37 cellular contexts compared by ENCODE assay signal in genomic region chr17:50445730-50446305, GRCh38. TPM values are rescaled to one million over a fixed set of nuclear protein-coding genes. Genes with fewer than 3 reads are reported as not detected.
"Had no signal": no experiment of that assay in that cellular context is flagged by ENCODE, and none has a peak within 500 bp of the region (broad histone marks: within the 10 kb centered on the region; RNA-seq: fewer than 3 reads in every experiment).

No MANE protein-coding gene starts in this region.

- H3K4me1 Mint-ChIP-seq: activated CD4-positive, alpha-beta T cell treated with anti-CD3 and anti-CD28 coated beads, Interleukin-2, amount 10 ng/mL, durations not matched to agents 24 days and 14 days; activated naive CD4-positive, alpha-beta T cell treated with anti-CD3 and anti-CD28 coated beads, Interleukin-2, amount 10 ng/mL, durations not matched to agents 7 days and 5 days; activated naive CD8-positive, alpha-beta T cell treated with anti-CD3 and anti-CD28 coated beads, Interleukin-2, amount 10 ng/mL, durations not matched to agents 7 days and 5 days had no signal

- H3K4me2 ChIP-seq: smooth muscle cell had no signal

- H3K36me3 Mint-ChIP-seq: activated CD4-positive, alpha-beta memory T cell treated with anti-CD3 and anti-CD28 coated beads for 36 hours; activated naive CD4-positive, alpha-beta T cell treated with anti-CD3 and anti-CD28 coated beads, Interleukin-2, amount 10 ng/mL, durations not matched to agents 7 days and 5 days; naive B cell had no signal

- H3K4me3 Mint-ChIP-seq: activated CD4-positive, alpha-beta memory T cell treated with anti-CD3 and anti-CD28 coated beads for 36 hours; activated CD4-positive, alpha-beta T cell treated with anti-CD3 and anti-CD28 coated beads, Interleukin-2, amount 10 ng/mL, durations not matched to agents 24 days and 14 days; activated naive CD4-positive, alpha-beta T cell treated with anti-CD3 and anti-CD28 coated beads, Interleukin-2, amount 10 ng/mL, durations not matched to agents 7 days and 5 days; activated naive CD8-positive, alpha-beta T cell treated with anti-CD3 and anti-CD28 coated beads, Interleukin-2, amount 10 ng/mL, durations not matched to agents 7 days and 5 days; effector memory CD8-positive, alpha-beta T cell; mesothelial cell of epicardium; naive B cell; stimulated activated memory B cell treated with anti-CD40 and anti-IgM and Interleukin-4, amounts not matched to agents 10 μg/mL and 1 μg/mL and 100 μg/mL, for 72 hours; T-helper 1 cell treated with Interleukin-12 subunit alpha and Interleukin-12 subunit beta and Interleukin-4 antibody, amounts not matched to agents 30 μg/mL and 1 μg/mL, for 36 hours had no signal

- H3K4me1 ChIP-seq: uterus had no signal

- H3K4me3 ChIP-seq: right atrium auricular region, smooth muscle cell, suprapubic skin, tibial artery, uterus had no signal

- H2AFZ ChIP-seq: parathyroid adenoma had no signal

- H3K9me3 ChIP-seq: right atrium auricular region, suprapubic skin, tibial artery, uterus had no signal

- H3K27me3 ChIP-seq: brain microvascular endothelial cell, right atrium auricular region, suprapubic skin, tibial artery, uterus had no signal

- H3K9me3 Mint-ChIP-seq: activated CD4-positive, alpha-beta memory T cell treated with anti-CD3 and anti-CD28 coated beads for 36 hours; activated CD4-positive, alpha-beta T cell treated with anti-CD3 and anti-CD28 coated beads, Interleukin-2, amount 10 ng/mL, durations not matched to agents 24 days and 14 days; activated naive CD4-positive, alpha-beta T cell treated with anti-CD3 and anti-CD28 coated beads, Interleukin-2, amount 10 ng/mL, durations not matched to agents 7 days and 5 days; activated naive CD8-positive, alpha-beta T cell treated with anti-CD3 and anti-CD28 coated beads, Interleukin-2, amount 10 ng/mL, durations not matched to agents 7 days and 5 days; effector memory CD8-positive, alpha-beta T cell; mesothelial cell of epicardium; stimulated activated memory B cell treated with anti-CD40 and anti-IgM and Interleukin-4, amounts not matched to agents 10 μg/mL and 1 μg/mL and 100 μg/mL, for 72 hours; T-helper 1 cell treated with Interleukin-12 subunit alpha and Interleukin-12 subunit beta and Interleukin-4 antibody, amounts not matched to agents 30 μg/mL and 1 μg/mL, for 36 hours had no signal

- H3K27me3 Mint-ChIP-seq: activated CD4-positive, alpha-beta memory T cell treated with anti-CD3 and anti-CD28 coated beads for 36 hours; activated CD4-positive, alpha-beta T cell treated with anti-CD3 and anti-CD28 coated beads, Interleukin-2, amount 10 ng/mL, durations not matched to agents 24 days and 14 days; activated naive CD4-positive, alpha-beta T cell treated with anti-CD3 and anti-CD28 coated beads, Interleukin-2, amount 10 ng/mL, durations not matched to agents 7 days and 5 days; activated naive CD8-positive, alpha-beta T cell treated with anti-CD3 and anti-CD28 coated beads, Interleukin-2, amount 10 ng/mL, durations not matched to agents 7 days and 5 days; effector memory CD8-positive, alpha-beta T cell; naive B cell; stimulated activated memory B cell treated with anti-CD40 and anti-IgM and Interleukin-4, amounts not matched to agents 10 μg/mL and 1 μg/mL and 100 μg/mL, for 72 hours had no signal

- H3K36me3 ChIP-seq: brain microvascular endothelial cell, right atrium auricular region, suprapubic skin, uterus had no signal

- H3K27ac ChIP-seq: brain microvascular endothelial cell, parathyroid adenoma, right atrium auricular region, suprapubic skin, tibial artery, uterus, VCaP had no signal

- DNase-seq: activated CD4-positive, alpha-beta memory T cell treated with anti-CD3 and anti-CD28 coated beads for 36 hours; activated CD4-positive, alpha-beta T cell treated with anti-CD3 and anti-CD28 coated beads, Interleukin-2, amount 10 ng/mL, durations not matched to agents 24 days and 14 days; activated CD8-positive, alpha-beta memory T cell treated with anti-CD3 and anti-CD28 coated beads, Interleukin-2, amount 50 U/mL, for 4 hours; activated gamma-delta T cell; activated naive CD4-positive, alpha-beta T cell treated with anti-CD3 and anti-CD28 coated beads, Interleukin-2, amount 10 ng/mL, durations not matched to agents 7 days and 5 days; activated naive CD8-positive, alpha-beta T cell treated with anti-CD3 and anti-CD28 coated beads, Interleukin-2, amount 10 ng/mL, durations not matched to agents 7 days and 5 days; activated T-cell treated with anti-CD3 and anti-CD28 coated beads, Interleukin-2, amount 50 U/mL, for 1 hour; amniotic stem cell; brain microvascular endothelial cell; caudate nucleus; cortex of kidney; effector memory CD8-positive, alpha-beta T cell; erythroblast; glutamatergic neuron; islet precursor cell; left ventricle myocardium superior; naive B cell; occipital lobe; stimulated activated CD4-positive, alpha-beta T cell treated with anti-CD3 and anti-CD28 coated beads, Interleukin-1b, Interleukin-23, amount 100 ng/mL, for 48 hours; stimulated activated CD4-positive, alpha-beta T cell treated with anti-CD3 and anti-CD28 coated beads, Interleukin-4, amount 100 ng/mL, for 4 hours; stimulated activated CD8-positive, alpha-beta memory T cell treated with anti-CD3 and anti-CD28 coated beads, Interleukin-4, amount 100 ng/mL, for 48 hours; T-helper 9 cell; tibial artery; uterus had no signal

- H3K27ac Mint-ChIP-seq: activated CD4-positive, alpha-beta memory T cell treated with anti-CD3 and anti-CD28 coated beads for 36 hours; activated CD4-positive, alpha-beta T cell treated with anti-CD3 and anti-CD28 coated beads, Interleukin-2, amount 10 ng/mL, durations not matched to agents 24 days and 14 days; activated naive CD4-positive, alpha-beta T cell treated with anti-CD3 and anti-CD28 coated beads, Interleukin-2, amount 10 ng/mL, durations not matched to agents 7 days and 5 days; activated naive CD8-positive, alpha-beta T cell treated with anti-CD3 and anti-CD28 coated beads, Interleukin-2, amount 10 ng/mL, durations not matched to agents 7 days and 5 days; effector memory CD8-positive, alpha-beta T cell; stimulated activated memory B cell treated with anti-CD40 and anti-IgM and Interleukin-4, amounts not matched to agents 10 μg/mL and 1 μg/mL and 100 μg/mL, for 72 hours; T-helper 1 cell treated with Interleukin-12 subunit alpha and Interleukin-12 subunit beta and Interleukin-4 antibody, amounts not matched to agents 30 μg/mL and 1 μg/mL, for 36 hours had no signal

- ATAC-seq: effector memory CD8-positive, alpha-beta T cell; left ventricle myocardium superior; stimulated activated memory B cell treated with anti-CD40 and anti-IgM and Interleukin-4, amounts not matched to agents 10 μg/mL and 1 μg/mL and 100 μg/mL, for 72 hours had no signal

- H3K9ac ChIP-seq: parathyroid adenoma had no signal

RNA-seq across cellular contexts. Expression of gene ACSF2, which starts 19.8 kb away (rescaled TPM):
- polyA plus RNA-seq: neural cell had no signal

RNA-seq across cellular contexts. Expression of gene CHAD, which starts 22.9 kb away (rescaled TPM):
- total RNA-seq: activated CD4-positive, alpha-beta memory T cell treated with anti-CD3 and anti-CD28 coated beads for 36 hours; activated CD4-positive, alpha-beta T cell treated with anti-CD3 and anti-CD28 coated beads, Interleukin-2, amount 10 ng/mL, durations not matched to agents 24 days and 14 days; activated CD8-positive, alpha-beta memory T cell treated with anti-CD3 and anti-CD28 coated beads for 36 hours; activated naive CD8-positive, alpha-beta T cell treated with anti-CD3 and anti-CD28 coated beads, Interleukin-2, amount 10 ng/mL, durations not matched to agents 7 days and 5 days; astrocyte; frontal cortex; mesothelial cell of epicardium; occipital lobe; pulmonary artery endothelial cell; smooth muscle cell; uterus had no signal
- polyA plus RNA-seq: neural cell had no signal
